30 cellular contexts compared by ENCODE assay signal in genomic region chrX:2764766-2765666, GRCh38. TPM values are rescaled to one million over a fixed set of nuclear protein-coding genes. Genes with fewer than 3 reads are reported as not detected.
"Had no signal": no experiment of that assay in that cellular context is flagged by ENCODE, and none has a peak within 500 bp of the region (broad histone marks: within the 10 kb centered on the region; RNA-seq: fewer than 3 reads in every experiment).

No MANE protein-coding gene starts in this region.

- H3K4me1 Mint-ChIP-seq: activated CD4-positive, alpha-beta T cell treated with anti-CD3 and anti-CD28 coated beads, Interleukin-2, amount 10 ng/mL, durations not matched to agents 24 days and 14 days; activated T-helper 17 cell treated with anti-CD3 and anti-CD28 coated beads, Interleukin-2, amount 50 U/mL, for 72 hours; stimulated activated naive B cell treated with anti-CD40 and anti-IgM and Interleukin-4, amounts not matched to agents 10 μg/mL and 1 μg/mL and 100 μg/mL, for 72 hours had no signal

- H3K4me3 ChIP-seq: gastroesophageal sphincter, smooth muscle cell, stomach, tibial artery had no signal

- H3K27ac ChIP-seq: gastroesophageal sphincter, neutrophil, stomach, tibial artery, VCaP had no signal

- H3K4me1 ChIP-seq: gastroesophageal sphincter, tibial artery had no signal

- H3K27me3 Mint-ChIP-seq: activated CD4-positive, alpha-beta T cell treated with anti-CD3 and anti-CD28 coated beads, Interleukin-2, amount 10 ng/mL, durations not matched to agents 24 days and 14 days had no signal

- H3K9me3 ChIP-seq: gastroesophageal sphincter, neutrophil, stomach, tibial artery had no signal

- H3K27ac Mint-ChIP-seq: activated CD4-positive, alpha-beta memory T cell treated with anti-CD3 and anti-CD28 coated beads for 36 hours; activated CD4-positive, alpha-beta T cell treated with anti-CD3 and anti-CD28 coated beads, Interleukin-2, amount 10 ng/mL, durations not matched to agents 24 days and 14 days; activated T-cell treated with anti-CD3 and anti-CD28 coated beads, Interleukin-2, amount 50 U/mL, for 24 hours; activated T-helper 17 cell treated with anti-CD3 and anti-CD28 coated beads, Interleukin-2, amount 50 U/mL, for 72 hours; effector memory CD8-positive, alpha-beta T cell; natural killer cell treated with Interleukin-12 subunit alpha and Interleukin-12 subunit beta and Interleukin-15 and Interleukin-18, amount 100 ng/mL, for 72 hours; stimulated activated naive B cell treated with anti-CD40 and anti-IgM and Interleukin-4, amounts not matched to agents 10 μg/mL and 1 μg/mL and 100 μg/mL, for 72 hours had no signal

- ATAC-seq: activated CD4-positive, CD25-positive, alpha-beta regulatory T cell treated with anti-CD3 and anti-CD28 coated beads, Interleukin-2, amount 50 U/mL, for 24 hours; activated T-helper 17 cell treated with anti-CD3 and anti-CD28 coated beads, Interleukin-2, amount 50 U/mL, for 72 hours; effector memory CD8-positive, alpha-beta T cell; gastroesophageal sphincter; left colon; natural killer cell treated with Interleukin-12 subunit alpha and Interleukin-12 subunit beta and Interleukin-15 and Interleukin-18, amount 100 ng/mL, for 72 hours; sciatic nerve; stimulated activated naive B cell treated with anti-CD40 and anti-IgM and Interleukin-4, amounts not matched to agents 10 μg/mL and 1 μg/mL and 100 μg/mL, for 72 hours had no signal

- H3K27me3 ChIP-seq: gastroesophageal sphincter, neutrophil, stomach, tibial artery had no signal

- DNase-seq: activated CD4-positive, alpha-beta memory T cell treated with anti-CD3 and anti-CD28 coated beads for 36 hours; activated CD4-positive, alpha-beta T cell treated with anti-CD3 and anti-CD28 coated beads, Interleukin-2, amount 10 ng/mL, durations not matched to agents 24 days and 14 days; activated CD8-positive, alpha-beta memory T cell treated with anti-CD3 and anti-CD28 coated beads, Interleukin-2, amount 50 U/mL, for 48 hours; activated gamma-delta T cell treated with Interleukin-2 at 50 U/mL for 16 hours; activated naive CD4-positive, alpha-beta T cell treated with anti-CD3 and anti-CD28 coated beads, Interleukin-2, amount 50 U/mL, for 16 hours; activated T-cell treated with anti-CD3 and anti-CD28 coated beads, Interleukin-2, amount 50 U/mL, for 24 hours; amniotic stem cell; caudate nucleus; cortex of kidney; effector memory CD8-positive, alpha-beta T cell; head of caudate nucleus; hippocampal formation; kidney; left colon; stimulated activated CD4-positive, alpha-beta T cell treated with anti-CD3 and anti-CD28 coated beads, Interleukin-1b, Interleukin-23, amount 100 ng/mL, for 48 hours; stimulated activated naive B cell treated with anti-CD40 and anti-IgM and Interleukin-4, amounts not matched to agents 10 μg/mL and 1 μg/mL and 100 μg/mL, for 72 hours; stomach; T-helper 1 cell; tibial artery had no signal

- H3K9me3 Mint-ChIP-seq: activated CD4-positive, alpha-beta T cell treated with anti-CD3 and anti-CD28 coated beads, Interleukin-2, amount 10 ng/mL, durations not matched to agents 24 days and 14 days; activated T-cell treated with anti-CD3 and anti-CD28 coated beads, Interleukin-2, amount 50 U/mL, for 24 hours; effector memory CD8-positive, alpha-beta T cell; natural killer cell treated with Interleukin-12 subunit alpha and Interleukin-12 subunit beta and Interleukin-15 and Interleukin-18, amount 100 ng/mL, for 72 hours had no signal

- H3K4me3 Mint-ChIP-seq: activated CD4-positive, alpha-beta memory T cell treated with anti-CD3 and anti-CD28 coated beads for 36 hours; activated CD4-positive, alpha-beta T cell treated with anti-CD3 and anti-CD28 coated beads, Interleukin-2, amount 10 ng/mL, durations not matched to agents 24 days and 14 days; activated T-cell treated with anti-CD3 and anti-CD28 coated beads, Interleukin-2, amount 50 U/mL, for 24 hours; activated T-helper 17 cell treated with anti-CD3 and anti-CD28 coated beads, Interleukin-2, amount 50 U/mL, for 72 hours; effector memory CD8-positive, alpha-beta T cell; natural killer cell treated with Interleukin-12 subunit alpha and Interleukin-12 subunit beta and Interleukin-15 and Interleukin-18, amount 100 ng/mL, for 72 hours; stimulated activated naive B cell treated with anti-CD40 and anti-IgM and Interleukin-4, amounts not matched to agents 10 μg/mL and 1 μg/mL and 100 μg/mL, for 72 hours had no signal

- H3K36me3 Mint-ChIP-seq: activated CD4-positive, alpha-beta memory T cell treated with anti-CD3 and anti-CD28 coated beads for 36 hours; natural killer cell treated with Interleukin-12 subunit alpha and Interleukin-12 subunit beta and Interleukin-15 and Interleukin-18, amount 100 ng/mL, for 72 hours; stimulated activated naive B cell treated with anti-CD40 and anti-IgM and Interleukin-4, amounts not matched to agents 10 μg/mL and 1 μg/mL and 100 μg/mL, for 72 hours had no signal

- H3K4me2 ChIP-seq: smooth muscle cell had no signal

- H3K36me3 ChIP-seq: gastroesophageal sphincter, neutrophil, stomach, tibial artery had no signal

RNA-seq across cellular contexts. Expression of gene XG, which starts 13.2 kb away (rescaled TPM):
- total RNA-seq: activated CD4-positive, alpha-beta memory T cell treated with anti-CD3 and anti-CD28 coated beads for 36 hours; activated CD4-positive, alpha-beta T cell treated with anti-CD3 and anti-CD28 coated beads, Interleukin-2, amount 10 ng/mL, durations not matched to agents 24 days and 14 days; chondrocyte; endothelial cell of umbilical vein; natural killer cell treated with Interleukin-12 subunit alpha and Interleukin-12 subunit beta and Interleukin-15 and Interleukin-18, amount 100 ng/mL, for 72 hours; osteocyte; stomach had no signal
